1 cellular context compared by ENCODE assay signal in genomic region chr2:199455533-199456382, GRCh38.
TF ChIP-seq lines count a peak whose summit lies in the region.

No MANE protein-coding gene starts in this region.

TF ChIP-seq in HepG2, 621 proteins besides CTCF, POLR2A, EP300 and RAD21 (continued from another document and continues in another):
- TF ChIP-seq ZNF142 (CRISPR knock-in tag; IDR thresholded peaks at IDR 0.05): 0 out of 2 replicates have a peak, but pooled peaks have one; percentile 53
- TF ChIP-seq BRCA1 (CRISPR knock-in tag; IDR thresholded peaks at IDR 0.05): 0 out of 2 replicates have a peak, but pooled peaks have one; percentile 53
- TF ChIP-seq REST (IDR thresholded peaks at IDR 0.05; ENCODE audit: borderline replicate concordance in 1 of 2, low read depth in 1 of 2, low read length in 2 of 2): peak in 1 of 2 experiments; percentile 30; a peak in 1 of 4 replicates
- peak; percentile 43; the same call in 1 of the 2 replicates for TF ChIP-seq DR1 (CRISPR knock-in tag; IDR thresholded peaks at IDR 0.05)
- no peak for TF ChIP-seq HINFP (CRISPR knock-in tag; IDR thresholded peaks at IDR 0.05; ENCODE audit: low read depth)
- TF ChIP-seq MED13 (CRISPR knock-in tag; IDR thresholded peaks at IDR 0.05): no peak
- TF ChIP-seq TRIM24 (CRISPR knock-in tag; IDR thresholded peaks at IDR 0.05): no peak
- no peak for TF ChIP-seq ZNF496 (CRISPR knock-in tag; IDR thresholded peaks at IDR 0.05; ENCODE audit: insufficient replicate concordance)
- no peak for TF ChIP-seq TCF7 (IDR thresholded peaks at IDR 0.05; ENCODE audit: low read depth)
- TF ChIP-seq ZNF530 (CRISPR knock-in tag; IDR thresholded peaks at IDR 0.05; ENCODE audit: low read depth): no peak
- TF ChIP-seq TBX2 (CRISPR knock-in tag; IDR thresholded peaks at IDR 0.05; ENCODE audit: borderline replicate concordance): peak; percentile 96
- peak; percentile 81; the same call in 1 of the 2 replicates for TF ChIP-seq ZGPAT (CRISPR knock-in tag; IDR thresholded peaks at IDR 0.05)
- TF ChIP-seq ZNF713 (CRISPR knock-in tag; IDR thresholded peaks at IDR 0.05): no peak
- TF ChIP-seq ZNF841 (CRISPR knock-in tag; IDR thresholded peaks at IDR 0.05; ENCODE audit: borderline replicate concordance): no peak
- no peak for TF ChIP-seq CHD2 (IDR thresholded peaks at IDR 0.05; ENCODE audit: low read depth, low read length)
- peak; percentile 59 for TF ChIP-seq ZNF143 (CRISPR knock-in tag; IDR thresholded peaks at IDR 0.05)
- TF ChIP-seq RCOR2 (CRISPR knock-in tag; IDR thresholded peaks at IDR 0.05): no peak
- no peak for TF ChIP-seq BCLAF1 (IDR thresholded peaks at IDR 0.05)
- peak; percentile 66; the same call in 1 of the 2 replicates for TF ChIP-seq TGIF2 (CRISPR knock-in tag; IDR thresholded peaks at IDR 0.05)
- TF ChIP-seq ZNF570 (CRISPR knock-in tag; IDR thresholded peaks at IDR 0.05; ENCODE audit: borderline replicate concordance): no peak
- no peak for TF ChIP-seq ZNF709 (CRISPR knock-in tag; IDR thresholded peaks at IDR 0.05)
- 0 out of 2 replicates have a peak, but pooled peaks have one; percentile 36 for TF ChIP-seq DNMT1 (CRISPR knock-in tag; IDR thresholded peaks at IDR 0.05)
- 0 out of 2 replicates have a peak, but pooled peaks have one; percentile 41 for TF ChIP-seq HES4 (CRISPR knock-in tag; IDR thresholded peaks at IDR 0.05; ENCODE audit: borderline replicate concordance)
- TF ChIP-seq ZFP37 (CRISPR knock-in tag; IDR thresholded peaks at IDR 0.05; ENCODE audit: borderline replicate concordance): peak; percentile 82
- TF ChIP-seq FOXO1 (CRISPR knock-in tag; IDR thresholded peaks at IDR 0.05): no peak; the same call in 1 of the 2 replicates
- TF ChIP-seq RFX1 (IDR thresholded peaks at IDR 0.05): no peak
- no peak for TF ChIP-seq CENPBD1 (CRISPR knock-in tag; IDR thresholded peaks at IDR 0.05; ENCODE audit: borderline replicate concordance, low read depth)
- no peak for TF ChIP-seq ZMYM3 (CRISPR knock-in tag; IDR thresholded peaks at IDR 0.05)
- TF ChIP-seq FOXA1 (IDR thresholded peaks at IDR 0.05): no peak
- peak; percentile 4; the same call in 1 of the 2 replicates for TF ChIP-seq FOXA1 (CRISPR knock-in tag; IDR thresholded peaks at IDR 0.05)
- TF ChIP-seq HIC2 (CRISPR knock-in tag; IDR thresholded peaks at IDR 0.05; ENCODE audit: low read depth): peak; percentile 86
- TF ChIP-seq IKZF4 (CRISPR knock-in tag; IDR thresholded peaks at IDR 0.05; ENCODE audit: borderline replicate concordance, low read depth, not compliant biosample characterization): peak; percentile 65
- TF ChIP-seq RXRB (CRISPR knock-in tag; IDR thresholded peaks at IDR 0.05; ENCODE audit: borderline replicate concordance): peak; percentile 74; the same call in 1 of the 2 replicates
- no peak for TF ChIP-seq ZNF782 (CRISPR knock-in tag; IDR thresholded peaks at IDR 0.05; ENCODE audit: borderline replicate concordance)
- no peak; the same call in 1 of the 2 replicates for TF ChIP-seq KLF6 (CRISPR knock-in tag; IDR thresholded peaks at IDR 0.05)
- peak; percentile 54; the same call in 1 of the 2 replicates for TF ChIP-seq REPIN1 (CRISPR knock-in tag; IDR thresholded peaks at IDR 0.05; ENCODE audit: borderline replicate concordance, low read depth)
- TF ChIP-seq SIX4 (CRISPR knock-in tag; IDR thresholded peaks at IDR 0.05): peak; percentile 100
- TF ChIP-seq TP53 (CRISPR knock-in tag; conservative IDR thresholded peaks at IDR 0.05): peak; percentile 87
- no peak for TF ChIP-seq ZFP1 (CRISPR knock-in tag; IDR thresholded peaks at IDR 0.05)
- TF ChIP-seq ZNF883 (CRISPR knock-in tag; IDR thresholded peaks at IDR 0.05; ENCODE audit: not compliant biosample characterization): peak; percentile 76
- no peak; the same call in 1 of the 2 replicates for TF ChIP-seq ATF2 (CRISPR knock-in tag; IDR thresholded peaks at IDR 0.05)
- no peak for TF ChIP-seq GMEB2 (CRISPR knock-in tag; IDR thresholded peaks at IDR 0.05; ENCODE audit: low read depth)
